Comparison of ENCODE assay signal across 9 cellular contexts in the genomic region with DNA sequence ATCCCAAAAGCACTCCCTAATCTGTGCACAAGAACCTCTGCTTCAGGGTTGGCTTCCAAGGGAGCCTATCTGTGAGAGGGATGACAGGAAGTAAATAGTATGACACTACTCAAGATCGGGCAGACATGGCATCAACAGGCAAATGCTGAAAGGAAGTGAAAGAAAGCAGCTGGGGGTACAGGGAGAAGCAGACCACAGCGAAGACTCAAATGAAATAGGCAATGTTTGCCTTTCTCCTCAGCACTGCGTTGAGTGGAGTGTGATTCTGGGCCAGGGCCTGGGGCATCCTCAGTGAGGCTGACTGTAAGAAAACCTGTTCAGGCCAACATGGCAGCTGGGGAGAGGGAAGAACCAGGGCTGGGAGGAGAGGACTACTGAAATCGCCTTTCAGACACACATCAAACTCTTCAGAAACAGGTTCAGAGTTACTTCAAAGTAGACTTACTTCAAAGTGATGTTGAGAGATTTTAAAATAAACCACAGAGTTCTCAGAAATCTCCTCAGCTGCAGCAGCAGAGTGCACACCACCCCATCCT.
DNase-seq lines count a peak whose midpoint lies in the region; ATAC-seq and TF ChIP-seq lines count a peak whose summit lies in the region.
"Had no signal": no experiment of that assay in that cellular context is flagged by ENCODE, and none has a peak within 500 bp of the region (broad histone marks: within the 10 kb centered on the region; RNA-seq: fewer than 3 reads in every experiment).

No MANE protein-coding gene starts in this region.

- TF ChIP-seq CTCF in right atrium auricular region (IDR thresholded peaks at IDR 0.05) (no peak), tibial artery (IDR thresholded peaks at IDR 0.05) (no peak)

- no peaks in the 10 kb centered on the region for H3K4me1 ChIP-seq in right atrium auricular region
- peaks cover 14% of the 10 kb centered on the region for H3K4me1 ChIP-seq in thymus (ENCODE audit: control insufficient read depth, insufficient read depth, low read length)
- H3K4me1 ChIP-seq in tibial artery, result no peaks in the 10 kb centered on the region

- H3K9me3 ChIP-seq in right atrium auricular region (no peaks in the 10 kb centered on the region), thymus (ENCODE audit: control insufficient read depth) (no peaks in the 10 kb centered on the region), tibial artery (no peaks in the 10 kb centered on the region)

- H3K36me3 ChIP-seq in right atrium auricular region (no peaks in the 10 kb centered on the region), thymus (ENCODE audit: control insufficient read depth, insufficient read depth) (no peaks in the 10 kb centered on the region), tibial artery (no peaks in the 10 kb centered on the region)

- DNase-seq in Right ventricle myocardium inferior (ENCODE audit: missing footprints) (no peak), right atrium auricular region (ENCODE audit: low spot score) (no peak), GM03348 (ENCODE audit: low spot score) (no peak), tibial artery (no peak), H4 (ENCODE audit: low spot score) (no peak)
- peak; percentile 56 to 61 for DNase-seq in activated T-cell treated with anti-CD3 and anti-CD28 coated beads, Interleukin-2, amount 50 U/mL, for 48 hours
- DNase-seq: GOT3 had no signal

- H3K27me3 ChIP-seq in right atrium auricular region (no peaks in the 10 kb centered on the region), thymus (ENCODE audit: control insufficient read depth, insufficient read depth) (no peaks in the 10 kb centered on the region), tibial artery (no peaks in the 10 kb centered on the region)

- H3K4me3 ChIP-seq in right atrium auricular region, result no peak overlapping the region
- H3K4me3 ChIP-seq in thymus (ENCODE audit: low read length), result no peak overlapping the region
- H3K4me3 ChIP-seq in tibial artery, result no peak overlapping the region

- intact Hi-C loops in Right ventricle myocardium inferior (cut with DNase I), result no loop called here
- intact Hi-C loops in tibial artery (cut with DNase I; ENCODE audit: low total_unique reads), result no loop called here

- WGBS in thymus, result 35% methylated on average over 4 of the region's 4 CpGs

- ATAC-seq in Right ventricle myocardium inferior (peak; percentile 16), HG03521 (IDR thresholded peaks at IDR 0.05; ENCODE audit: unreplicated experiment) (peak; percentile 63)

- H3K27ac ChIP-seq in right atrium auricular region, result no peak overlapping the region
- peak overlapping the region; percentile 81 for H3K27ac ChIP-seq in thymus (ENCODE audit: low read depth)
- H3K27ac ChIP-seq in tibial artery, result no peak overlapping the region

Comparison
In these comparisons a context has a peak if more than half of its experiments do, and no peak if none do; other contexts are left out.
1. DNase-seq: peak in activated T-cell treated with anti-CD3 and anti-CD28 coated beads, Interleukin-2, amount 50 U/mL, for 48 hours (2 of 2); none in Right ventricle myocardium inferior (single experiment), right atrium auricular region (single experiment), GM03348 (single experiment), tibial artery (0 of 2) and H4 (single experiment).